In genomic region chr15:60590935-60591490, GRCh38 we compare ENCODE assay signal across 8 cellular contexts.
DNase-seq lines count a peak whose midpoint lies in the region; ATAC-seq and TF ChIP-seq lines count a peak whose summit lies in the region.

No MANE protein-coding gene starts in this region.

- intact Hi-C loops in activated T-helper 1 cell treated with anti-CD3 and anti-CD28 coated beads, Interleukin-12 subunit alpha, Interleukin-12 subunit beta, Interleukin-2, Interleukin-4 antibody, amounts not matched to agents 30 ng/mL and 10 ng/mL and 1 ng/mL, durations not matched to agents 14 hours and 24 hours and 36 hours (cut with micrococcal nuclease) = loop anchor here (5.0 kb wide), 1 partner anchor 651 kb away; no protein-coding TSS in a partner anchor

- H3K27ac Mint-ChIP-seq in activated T-helper 1 cell treated with anti-CD3 and anti-CD28 coated beads, Interleukin-12 subunit alpha, Interleukin-12 subunit beta, Interleukin-2, Interleukin-4 antibody, amounts not matched to agents 30 ng/mL and 10 ng/mL and 1 ng/mL, durations not matched to agents 14 hours and 24 hours and 36 hours = peak overlapping the region; percentile 97
- peak overlapping the region in 2 of 3 experiments; percentile 69 to 72 for H3K27ac Mint-ChIP-seq in nephron

- no peak for ATAC-seq in GM18498 (IDR thresholded peaks at IDR 0.05; ENCODE audit: unreplicated experiment)

- H3K4me3 ChIP-seq in GM12865 (ENCODE audit: low read depth, low read length) = peak overlapping the region; percentile 83
- peak overlapping the region; percentile 66 for H3K4me3 ChIP-seq in fibroblast of the aortic adventitia (ENCODE audit: low read depth, low read length)

- peaks cover 15% of the 10 kb centered on the region for H3K36me3 Mint-ChIP-seq in activated T-helper 1 cell treated with anti-CD3 and anti-CD28 coated beads, Interleukin-12 subunit alpha, Interleukin-12 subunit beta, Interleukin-2, Interleukin-4 antibody, amounts not matched to agents 30 ng/mL and 10 ng/mL and 1 ng/mL, durations not matched to agents 14 hours and 24 hours and 36 hours (ENCODE audit: low read depth)
- H3K36me3 Mint-ChIP-seq in nephron (ENCODE audit: low read depth) = no peaks in the 10 kb centered on the region

- peak overlapping the region; percentile 91 for H3K4me3 Mint-ChIP-seq in activated T-helper 1 cell treated with anti-CD3 and anti-CD28 coated beads, Interleukin-12 subunit alpha, Interleukin-12 subunit beta, Interleukin-2, Interleukin-4 antibody, amounts not matched to agents 30 ng/mL and 10 ng/mL and 1 ng/mL, durations not matched to agents 14 hours and 24 hours and 36 hours
- peak overlapping the region; percentile 71 to 75 (median 73) for H3K4me3 Mint-ChIP-seq in nephron

- H3K9me3 Mint-ChIP-seq in activated T-helper 1 cell treated with anti-CD3 and anti-CD28 coated beads, Interleukin-12 subunit alpha, Interleukin-12 subunit beta, Interleukin-2, Interleukin-4 antibody, amounts not matched to agents 30 ng/mL and 10 ng/mL and 1 ng/mL, durations not matched to agents 14 hours and 24 hours and 36 hours = no peaks in the 10 kb centered on the region
- no peaks in the 10 kb centered on the region for H3K9me3 Mint-ChIP-seq in nephron

- peaks cover 71% of the 10 kb centered on the region for H3K4me1 Mint-ChIP-seq in activated T-helper 1 cell treated with anti-CD3 and anti-CD28 coated beads, Interleukin-12 subunit alpha, Interleukin-12 subunit beta, Interleukin-2, Interleukin-4 antibody, amounts not matched to agents 30 ng/mL and 10 ng/mL and 1 ng/mL, durations not matched to agents 14 hours and 24 hours and 36 hours (ENCODE audit: low read depth)
- H3K4me1 Mint-ChIP-seq in nephron = peaks cover 16% of the 10 kb centered on the region

- no peaks in the 10 kb centered on the region for H3K27me3 Mint-ChIP-seq in activated T-helper 1 cell treated with anti-CD3 and anti-CD28 coated beads, Interleukin-12 subunit alpha, Interleukin-12 subunit beta, Interleukin-2, Interleukin-4 antibody, amounts not matched to agents 30 ng/mL and 10 ng/mL and 1 ng/mL, durations not matched to agents 14 hours and 24 hours and 36 hours (ENCODE audit: insufficient read depth)
- H3K27me3 Mint-ChIP-seq in nephron (ENCODE audit: low read depth) = peaks cover 51% of the 10 kb centered on the region

- TF ChIP-seq CTCF in GM12865 (IDR thresholded peaks at IDR 0.05; ENCODE audit: insufficient read depth, low read depth, low read length, missing control alignments) (no peak), fibroblast of the aortic adventitia (IDR thresholded peaks at IDR 0.05; ENCODE audit: insufficient read depth, low read length) (peak; percentile 4), nephron (IDR thresholded peaks at IDR 0.05; ENCODE audit: unreplicated experiment in 3 of 3) (no peak)

- DNase-seq in GM12865 (ENCODE audit: low read depth) (peak; percentile 67), NCI-H2171 treated with DMSO at 0.1 percent for 48 hours (lab: John Stamatoyannopoulos, UW) (peak; percentile 66), fibroblast of the aortic adventitia (ENCODE audit: low read depth) (no peak), ureter (ENCODE audit: low spot score) (peak; percentile 58), H4 (ENCODE audit: low spot score) (no peak)
- peak; percentile 43 for DNase-seq in activated T-helper 1 cell treated with anti-CD3 and anti-CD28 coated beads, Interleukin-12 subunit alpha, Interleukin-12 subunit beta, Interleukin-2, Interleukin-4 antibody, amounts not matched to agents 30 ng/mL and 10 ng/mL and 1 ng/mL, durations not matched to agents 14 hours and 24 hours and 36 hours (ENCODE audit: low spot score)

Comparison
In these comparisons a context has a peak if more than half of its experiments do, and no peak if none do; other contexts are left out.
1. DNase-seq: peak in GM12865 (single experiment), NCI-H2171 treated with DMSO at 0.1 percent for 48 hours (single experiment), activated T-helper 1 cell treated with anti-CD3 and anti-CD28 coated beads, Interleukin-12 subunit alpha, Interleukin-12 subunit beta, Interleukin-2, Interleukin-4 antibody, amounts not matched to agents 30 ng/mL and 10 ng/mL and 1 ng/mL, durations not matched to agents 14 hours and 24 hours and 36 hours (single experiment) and ureter (single experiment); none in fibroblast of the aortic adventitia (single experiment) and H4 (single experiment).